ENCODE assay signal across 21 cellular contexts in genomic region chr13:99158846-99159245, GRCh38.
"Had no signal": no experiment of that assay in that cellular context is flagged by ENCODE, and none has a peak within 500 bp of the region (broad histone marks: within the 10 kb centered on the region; RNA-seq: fewer than 3 reads in every experiment).

No MANE protein-coding gene starts in this region.

- DNase-seq: activated CD4-positive, alpha-beta T cell treated with anti-CD3 and anti-CD28 coated beads for 1 hour; activated gamma-delta T cell treated with Interleukin-2 at 50 U/mL for 16 hours; activated T-cell treated with anti-CD3 and anti-CD28 coated beads, Interleukin-2, amount 50 U/mL, for 1 hour; aorta; brain microvascular endothelial cell; central memory CD4-positive, alpha-beta T cell; effector memory CD4-positive, alpha-beta T cell; gastrocnemius medialis; left colon; mesenchymal stem cell; mucosa of descending colon; stimulated activated CD4-positive, alpha-beta T cell treated with anti-CD3 and anti-CD28 coated beads, Interleukin-12 subunit alpha, Interleukin-12 subunit beta, amount 100 ng/mL, for 4 hours; stimulated activated CD4-positive, alpha-beta T cell treated with anti-CD3 and anti-CD28 coated beads, Interleukin-4, amount 100 ng/mL, for 4 hours; substantia nigra; T-helper 1 cell; thyroid gland; WERI-Rb-1 had no signal

- ATAC-seq: activated naive CD4-positive, alpha-beta T cell treated with anti-CD3 and anti-CD28 coated beads, Interleukin-2, amount 50 U/mL, for 72 hours; gastrocnemius medialis; left colon; mucosa of descending colon had no signal

- H3K27ac ChIP-seq: brain microvascular endothelial cell, esophagus muscularis mucosa, gastrocnemius medialis, prostate gland, right atrium auricular region, thyroid gland, WERI-Rb-1 had no signal

- H3K9me3 ChIP-seq: esophagus muscularis mucosa, gastrocnemius medialis, mucosa of descending colon, prostate gland, right atrium auricular region, thyroid gland had no signal

- H3K4me3 ChIP-seq: esophagus muscularis mucosa, gastrocnemius medialis, mucosa of descending colon, prostate gland, right atrium auricular region, thyroid gland had no signal

- H3K27me3 ChIP-seq: brain microvascular endothelial cell, esophagus muscularis mucosa, right atrium auricular region, thyroid gland had no signal

- H3K36me3 ChIP-seq: brain microvascular endothelial cell, esophagus muscularis mucosa, gastrocnemius medialis, prostate gland, right atrium auricular region, thyroid gland, WERI-Rb-1 had no signal

- H3K4me1 ChIP-seq: esophagus muscularis mucosa, gastrocnemius medialis, prostate gland, right atrium auricular region, thyroid gland had no signal
